1 cellular context compared by ENCODE assay signal in the genomic region with DNA sequence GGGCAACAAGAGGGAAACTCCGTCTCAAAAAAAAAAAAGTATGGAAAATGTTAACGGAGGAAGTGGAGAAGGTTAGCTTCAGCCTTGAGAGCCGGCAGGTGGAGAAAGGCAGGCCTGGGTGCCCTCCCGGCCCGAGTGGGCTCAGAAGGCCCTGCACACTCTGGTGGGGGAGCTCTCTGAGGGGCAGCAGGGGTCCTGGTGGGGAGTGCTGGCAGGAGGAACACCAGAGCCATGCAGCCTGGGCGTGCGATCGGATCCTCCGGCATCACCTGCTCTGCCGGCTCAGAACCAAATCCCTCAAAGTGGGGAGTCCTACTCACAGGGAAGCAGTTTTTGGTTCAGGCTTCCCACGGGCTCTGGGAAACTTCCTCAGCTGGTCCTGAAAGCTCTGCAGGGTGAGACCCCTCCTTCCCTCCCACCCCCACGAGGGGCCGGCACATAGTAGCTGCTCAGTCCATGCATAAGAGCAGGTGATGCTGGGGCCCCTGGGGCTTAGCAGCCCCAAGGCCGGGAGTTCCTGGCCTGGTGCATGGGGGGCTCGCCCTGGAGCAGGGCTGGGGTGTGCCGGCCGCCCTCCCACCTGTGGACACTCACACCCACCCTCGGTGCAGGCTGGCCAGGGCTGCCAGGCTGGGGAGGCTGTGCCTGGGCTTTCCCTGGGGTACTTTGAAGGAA.
TF ChIP-seq lines count a peak whose summit lies in the region.

No MANE protein-coding gene starts in this region.

TF ChIP-seq in GM23338, 12 proteins besides CTCF, POLR2A, EP300 and RAD21:
- TF ChIP-seq EZH2phosphoT487 (IDR thresholded peaks at IDR 0.05; ENCODE audit: unreplicated experiment) (no peak), CREB1 (CRISPR knock-in tag; IDR thresholded peaks at IDR 0.05; ENCODE audit: low read depth) (no peak), JUNB (IDR thresholded peaks at IDR 0.05; ENCODE audit: unreplicated experiment) (no peak), POLR2AphosphoS5 (IDR thresholded peaks at IDR 0.05; ENCODE audit: low read depth) (no peak), ZNF114 (CRISPR knock-in tag; IDR thresholded peaks at IDR 0.05) (no peak), NANOG (IDR thresholded peaks at IDR 0.05; ENCODE audit: borderline replicate concordance) (no peak), STAT1 (IDR thresholded peaks at IDR 0.05; ENCODE audit: unreplicated experiment) (no peak), EZH2 (IDR thresholded peaks at IDR 0.05; ENCODE audit: low read depth, unreplicated experiment) (no peak), ZNF331 (CRISPR knock-in tag; IDR thresholded peaks at IDR 0.05; ENCODE audit: low read depth) (no peak)
- TF ChIP-seq, protein P1, sequence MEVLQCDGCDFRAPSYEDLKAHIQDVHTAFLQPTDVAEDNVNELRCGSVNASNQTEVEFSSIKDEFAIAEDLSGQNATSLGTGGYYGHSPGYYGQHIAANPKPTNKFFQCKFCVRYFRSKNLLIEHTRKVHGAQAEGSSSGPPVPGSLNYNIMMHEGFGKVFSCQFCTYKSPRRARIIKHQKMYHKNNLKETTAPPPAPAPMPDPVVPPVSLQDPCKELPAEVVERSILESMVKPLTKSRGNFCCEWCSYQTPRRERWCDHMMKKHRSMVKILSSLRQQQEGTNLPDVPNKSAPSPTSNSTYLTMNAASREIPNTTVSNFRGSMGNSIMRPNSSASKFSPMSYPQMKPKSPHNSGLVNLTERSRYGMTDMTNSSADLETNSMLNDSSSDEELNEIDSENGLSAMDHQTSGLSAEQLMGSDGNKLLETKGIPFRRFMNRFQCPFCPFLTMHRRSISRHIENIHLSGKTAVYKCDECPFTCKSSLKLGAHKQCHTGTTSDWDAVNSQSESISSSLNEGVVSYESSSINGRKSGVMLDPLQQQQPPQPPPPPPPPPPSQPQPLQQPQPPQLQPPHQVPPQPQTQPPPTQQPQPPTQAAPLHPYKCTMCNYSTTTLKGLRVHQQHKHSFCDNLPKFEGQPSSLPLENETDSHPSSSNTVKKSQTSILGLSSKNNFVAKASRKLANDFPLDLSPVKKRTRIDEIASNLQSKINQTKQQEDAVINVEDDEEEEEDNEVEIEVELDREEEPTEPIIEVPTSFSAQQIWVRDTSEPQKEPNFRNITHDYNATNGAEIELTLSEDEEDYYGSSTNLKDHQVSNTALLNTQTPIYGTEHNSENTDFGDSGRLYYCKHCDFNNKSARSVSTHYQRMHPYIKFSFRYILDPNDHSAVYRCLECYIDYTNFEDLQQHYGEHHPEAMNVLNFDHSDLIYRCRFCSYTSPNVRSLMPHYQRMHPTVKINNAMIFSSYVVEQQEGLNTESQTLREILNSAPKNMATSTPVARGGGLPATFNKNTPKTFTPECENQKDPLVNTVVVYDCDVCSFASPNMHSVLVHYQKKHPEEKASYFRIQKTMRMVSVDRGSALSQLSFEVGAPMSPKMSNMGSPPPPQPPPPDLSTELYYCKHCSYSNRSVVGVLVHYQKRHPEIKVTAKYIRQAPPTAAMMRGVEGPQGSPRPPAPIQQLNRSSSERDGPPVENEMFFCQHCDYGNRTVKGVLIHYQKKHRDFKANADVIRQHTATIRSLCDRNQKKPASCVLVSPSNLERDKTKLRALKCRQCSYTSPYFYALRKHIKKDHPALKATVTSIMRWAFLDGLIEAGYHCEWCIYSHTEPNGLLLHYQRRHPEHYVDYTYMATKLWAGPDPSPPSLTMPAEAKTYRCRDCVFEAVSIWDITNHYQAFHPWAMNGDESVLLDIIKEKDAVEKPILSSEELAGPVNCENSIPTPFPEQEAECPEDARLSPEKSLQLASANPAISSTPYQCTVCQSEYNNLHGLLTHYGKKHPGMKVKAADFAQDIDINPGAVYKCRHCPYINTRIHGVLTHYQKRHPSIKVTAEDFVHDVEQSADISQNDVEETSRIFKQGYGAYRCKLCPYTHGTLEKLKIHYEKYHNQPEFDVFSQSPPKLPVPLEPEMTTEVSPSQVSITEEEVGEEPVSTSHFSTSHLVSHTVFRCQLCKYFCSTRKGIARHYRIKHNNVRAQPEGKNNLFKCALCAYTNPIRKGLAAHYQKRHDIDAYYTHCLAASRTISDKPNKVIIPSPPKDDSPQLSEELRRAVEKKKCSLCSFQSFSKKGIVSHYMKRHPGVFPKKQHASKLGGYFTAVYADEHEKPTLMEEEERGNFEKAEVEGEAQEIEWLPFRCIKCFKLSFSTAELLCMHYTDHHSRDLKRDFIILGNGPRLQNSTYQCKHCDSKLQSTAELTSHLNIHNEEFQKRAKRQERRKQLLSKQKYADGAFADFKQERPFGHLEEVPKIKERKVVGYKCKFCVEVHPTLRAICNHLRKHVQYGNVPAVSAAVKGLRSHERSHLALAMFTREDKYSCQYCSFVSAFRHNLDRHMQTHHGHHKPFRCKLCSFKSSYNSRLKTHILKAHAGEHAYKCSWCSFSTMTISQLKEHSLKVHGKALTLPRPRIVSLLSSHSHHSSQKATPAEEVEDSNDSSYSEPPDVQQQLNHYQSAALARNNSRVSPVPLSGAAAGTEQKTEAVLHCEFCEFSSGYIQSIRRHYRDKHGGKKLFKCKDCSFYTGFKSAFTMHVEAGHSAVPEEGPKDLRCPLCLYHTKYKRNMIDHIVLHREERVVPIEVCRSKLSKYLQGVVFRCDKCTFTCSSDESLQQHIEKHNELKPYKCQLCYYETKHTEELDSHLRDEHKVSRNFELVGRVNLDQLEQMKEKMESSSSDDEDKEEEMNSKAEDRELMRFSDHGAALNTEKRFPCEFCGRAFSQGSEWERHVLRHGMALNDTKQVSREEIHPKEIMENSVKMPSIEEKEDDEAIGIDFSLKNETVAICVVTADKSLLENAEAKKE (CRISPR knock-in tag; IDR thresholded peaks at IDR 0.05): no peak
- TF ChIP-seq, protein P2, sequence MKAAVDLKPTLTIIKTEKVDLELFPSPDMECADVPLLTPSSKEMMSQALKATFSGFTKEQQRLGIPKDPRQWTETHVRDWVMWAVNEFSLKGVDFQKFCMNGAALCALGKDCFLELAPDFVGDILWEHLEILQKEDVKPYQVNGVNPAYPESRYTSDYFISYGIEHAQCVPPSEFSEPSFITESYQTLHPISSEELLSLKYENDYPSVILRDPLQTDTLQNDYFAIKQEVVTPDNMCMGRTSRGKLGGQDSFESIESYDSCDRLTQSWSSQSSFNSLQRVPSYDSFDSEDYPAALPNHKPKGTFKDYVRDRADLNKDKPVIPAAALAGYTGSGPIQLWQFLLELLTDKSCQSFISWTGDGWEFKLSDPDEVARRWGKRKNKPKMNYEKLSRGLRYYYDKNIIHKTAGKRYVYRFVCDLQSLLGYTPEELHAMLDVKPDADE (IDR thresholded peaks at IDR 0.05): no peak
- TF ChIP-seq, protein P3, sequence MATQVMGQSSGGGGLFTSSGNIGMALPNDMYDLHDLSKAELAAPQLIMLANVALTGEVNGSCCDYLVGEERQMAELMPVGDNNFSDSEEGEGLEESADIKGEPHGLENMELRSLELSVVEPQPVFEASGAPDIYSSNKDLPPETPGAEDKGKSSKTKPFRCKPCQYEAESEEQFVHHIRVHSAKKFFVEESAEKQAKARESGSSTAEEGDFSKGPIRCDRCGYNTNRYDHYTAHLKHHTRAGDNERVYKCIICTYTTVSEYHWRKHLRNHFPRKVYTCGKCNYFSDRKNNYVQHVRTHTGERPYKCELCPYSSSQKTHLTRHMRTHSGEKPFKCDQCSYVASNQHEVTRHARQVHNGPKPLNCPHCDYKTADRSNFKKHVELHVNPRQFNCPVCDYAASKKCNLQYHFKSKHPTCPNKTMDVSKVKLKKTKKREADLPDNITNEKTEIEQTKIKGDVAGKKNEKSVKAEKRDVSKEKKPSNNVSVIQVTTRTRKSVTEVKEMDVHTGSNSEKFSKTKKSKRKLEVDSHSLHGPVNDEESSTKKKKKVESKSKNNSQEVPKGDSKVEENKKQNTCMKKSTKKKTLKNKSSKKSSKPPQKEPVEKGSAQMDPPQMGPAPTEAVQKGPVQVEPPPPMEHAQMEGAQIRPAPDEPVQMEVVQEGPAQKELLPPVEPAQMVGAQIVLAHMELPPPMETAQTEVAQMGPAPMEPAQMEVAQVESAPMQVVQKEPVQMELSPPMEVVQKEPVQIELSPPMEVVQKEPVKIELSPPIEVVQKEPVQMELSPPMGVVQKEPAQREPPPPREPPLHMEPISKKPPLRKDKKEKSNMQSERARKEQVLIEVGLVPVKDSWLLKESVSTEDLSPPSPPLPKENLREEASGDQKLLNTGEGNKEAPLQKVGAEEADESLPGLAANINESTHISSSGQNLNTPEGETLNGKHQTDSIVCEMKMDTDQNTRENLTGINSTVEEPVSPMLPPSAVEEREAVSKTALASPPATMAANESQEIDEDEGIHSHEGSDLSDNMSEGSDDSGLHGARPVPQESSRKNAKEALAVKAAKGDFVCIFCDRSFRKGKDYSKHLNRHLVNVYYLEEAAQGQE (IDR thresholded peaks at IDR 0.05; ENCODE audit: unreplicated experiment): no peak
